21 cellular contexts compared by ENCODE assay signal in genomic region chr2:146246734-146247523, GRCh38.
DNase-seq lines count a peak whose midpoint lies in the region; ATAC-seq and TF ChIP-seq lines count a peak whose summit lies in the region.
"Had no signal": no experiment of that assay in that cellular context is flagged by ENCODE, and none has a peak within 500 bp of the region (broad histone marks: within the 10 kb centered on the region; RNA-seq: fewer than 3 reads in every experiment).

No MANE protein-coding gene starts in this region.

- H3K4me3 ChIP-seq in LNCaP clone FGC (ENCODE audit: low read depth, low read length) (no peak overlapping the region), astrocyte of the cerebellum (ENCODE audit: low read depth, low read length) (no peak overlapping the region)
- H3K4me3 ChIP-seq: suprapubic skin had no signal

- TF ChIP-seq CTCF in LNCaP clone FGC (IDR thresholded peaks at IDR 0.05; ENCODE audit: control insufficient read depth, extremely low read depth, insufficient read depth) (no peak), astrocyte of the cerebellum (IDR thresholded peaks at IDR 0.05; ENCODE audit: low read depth, low read length, missing control alignments) (no peak), progenitor cell of endocrine pancreas (IDR thresholded peaks at IDR 0.05; ENCODE audit: unreplicated experiment) (no peak)
- TF ChIP-seq CTCF in activated CD8-positive, alpha-beta T cell treated with anti-CD3 and anti-CD28 coated beads for 36 hours (IDR thresholded peaks at IDR 0.05): no peak

- no peak overlapping the region for H3K4me3 Mint-ChIP-seq in stimulated activated naive CD8-positive, alpha-beta T cell treated with anti-CD3 and anti-CD28 coated beads, Interleukin-15, amount 100 ng/mL, for 72 hours
- H3K4me3 Mint-ChIP-seq in activated CD8-positive, alpha-beta T cell treated with anti-CD3 and anti-CD28 coated beads for 36 hours: no peak overlapping the region
- H3K4me3 Mint-ChIP-seq in progenitor cell of endocrine pancreas (ENCODE audit: low read depth): no peak overlapping the region
- H3K4me3 Mint-ChIP-seq: activated CD4-positive, alpha-beta memory T cell treated with anti-CD3 and anti-CD28 coated beads for 36 hours; activated naive CD8-positive, alpha-beta T cell; activated T-cell treated with anti-CD3 and anti-CD28 coated beads, Interleukin-2, amount 50 U/mL, for 24 hours; CD4-positive, alpha-beta T cell; T-cell had no signal

- DNase-seq in DMS53 (lab: John Stamatoyannopoulos, UW) (peak; percentile 47), LNCaP clone FGC (ENCODE audit: low read depth) (peak; percentile 49), astrocyte of the cerebellum (ENCODE audit: low read depth) (peak; percentile 27), islet precursor cell (no peak), progenitor cell of endocrine pancreas (ENCODE audit: low spot score, unreplicated experiment) (no peak)
- DNase-seq in stimulated activated naive CD8-positive, alpha-beta T cell treated with anti-CD3 and anti-CD28 coated beads, Interleukin-15, amount 100 ng/mL, for 72 hours: no peak
- no peak for DNase-seq in activated CD8-positive, alpha-beta T cell treated with anti-CD3 and anti-CD28 coated beads for 36 hours
- DNase-seq: ACHN; activated CD4-positive, alpha-beta memory T cell treated with anti-CD3 and anti-CD28 coated beads for 36 hours; activated T-cell treated with anti-CD3 and anti-CD28 coated beads, Interleukin-2, amount 50 U/mL, for 24 hours; CD4-positive, alpha-beta T cell; erythroblast; left ventricle myocardium superior; NK-92 treated with Interleukin-12 subunit alpha and Interleukin-12 subunit beta, amount 100 ng/mL, for 24 hours; nucleus accumbens; stimulated activated CD4-positive, alpha-beta T cell treated with anti-CD3 and anti-CD28 coated beads, Interleukin-4, amount 100 ng/mL, for 1 hour; T-cell; WERI-Rb-1 had no signal

- H3K27me3 Mint-ChIP-seq in stimulated activated naive CD8-positive, alpha-beta T cell treated with anti-CD3 and anti-CD28 coated beads, Interleukin-15, amount 100 ng/mL, for 72 hours: no peaks in the 10 kb centered on the region
- H3K27me3 Mint-ChIP-seq in activated CD8-positive, alpha-beta T cell treated with anti-CD3 and anti-CD28 coated beads for 36 hours: no peaks in the 10 kb centered on the region
- no peaks in the 10 kb centered on the region for H3K27me3 Mint-ChIP-seq in progenitor cell of endocrine pancreas
- H3K27me3 Mint-ChIP-seq: activated CD4-positive, alpha-beta memory T cell treated with anti-CD3 and anti-CD28 coated beads for 36 hours; activated naive CD8-positive, alpha-beta T cell; activated T-cell treated with anti-CD3 and anti-CD28 coated beads, Interleukin-2, amount 50 U/mL, for 24 hours; CD4-positive, alpha-beta T cell; T-cell had no signal

- H3K27ac Mint-ChIP-seq in stimulated activated naive CD8-positive, alpha-beta T cell treated with anti-CD3 and anti-CD28 coated beads, Interleukin-15, amount 100 ng/mL, for 72 hours: no peak overlapping the region
- no peak overlapping the region for H3K27ac Mint-ChIP-seq in activated CD8-positive, alpha-beta T cell treated with anti-CD3 and anti-CD28 coated beads for 36 hours
- H3K27ac Mint-ChIP-seq in progenitor cell of endocrine pancreas: no peak overlapping the region
- H3K27ac Mint-ChIP-seq: activated CD4-positive, alpha-beta memory T cell treated with anti-CD3 and anti-CD28 coated beads for 36 hours; activated naive CD8-positive, alpha-beta T cell; activated T-cell treated with anti-CD3 and anti-CD28 coated beads, Interleukin-2, amount 50 U/mL, for 24 hours; CD4-positive, alpha-beta T cell; T-cell had no signal

- H3K36me3 Mint-ChIP-seq in activated CD8-positive, alpha-beta T cell treated with anti-CD3 and anti-CD28 coated beads for 36 hours (ENCODE audit: low read depth): no peaks in the 10 kb centered on the region
- H3K36me3 Mint-ChIP-seq in progenitor cell of endocrine pancreas (ENCODE audit: insufficient read depth): no peaks in the 10 kb centered on the region
- H3K36me3 Mint-ChIP-seq: activated CD4-positive, alpha-beta memory T cell treated with anti-CD3 and anti-CD28 coated beads for 36 hours; activated naive CD8-positive, alpha-beta T cell; T-cell had no signal

- intact Hi-C loops in activated CD8-positive, alpha-beta T cell treated with anti-CD3 and anti-CD28 coated beads for 36 hours (cut with micrococcal nuclease): no loop called here

- ATAC-seq in GM19463 (IDR thresholded peaks at IDR 0.05; ENCODE audit: unreplicated experiment): peak; percentile 9
- no peak for ATAC-seq in stimulated activated naive CD8-positive, alpha-beta T cell treated with anti-CD3 and anti-CD28 coated beads, Interleukin-15, amount 100 ng/mL, for 72 hours
- no peak for ATAC-seq in activated CD8-positive, alpha-beta T cell treated with anti-CD3 and anti-CD28 coated beads for 36 hours
- ATAC-seq: left ventricle myocardium superior, T-cell had no signal

- CTCF ChIA-PET in activated CD8-positive, alpha-beta T cell treated with anti-CD3 and anti-CD28 coated beads for 36 hours (lab: Charles Lee): no interaction called here

- peaks cover 11 to 18% of the 10 kb centered on the region in 2 donors for H3K9me3 Mint-ChIP-seq in stimulated activated naive CD8-positive, alpha-beta T cell treated with anti-CD3 and anti-CD28 coated beads, Interleukin-15, amount 100 ng/mL, for 72 hours
- peaks cover 3% of the 10 kb centered on the region for H3K9me3 Mint-ChIP-seq in activated CD8-positive, alpha-beta T cell treated with anti-CD3 and anti-CD28 coated beads for 36 hours
- no peaks in the 10 kb centered on the region for H3K9me3 Mint-ChIP-seq in progenitor cell of endocrine pancreas (ENCODE audit: low read depth)
- H3K9me3 Mint-ChIP-seq: activated CD4-positive, alpha-beta memory T cell treated with anti-CD3 and anti-CD28 coated beads for 36 hours; activated T-cell treated with anti-CD3 and anti-CD28 coated beads, Interleukin-2, amount 50 U/mL, for 24 hours; CD4-positive, alpha-beta T cell had no signal

- H3K4me1 Mint-ChIP-seq in stimulated activated naive CD8-positive, alpha-beta T cell treated with anti-CD3 and anti-CD28 coated beads, Interleukin-15, amount 100 ng/mL, for 72 hours: no peaks in the 10 kb centered on the region
- no peaks in the 10 kb centered on the region for H3K4me1 Mint-ChIP-seq in activated CD8-positive, alpha-beta T cell treated with anti-CD3 and anti-CD28 coated beads for 36 hours (ENCODE audit: low read depth)
- H3K4me1 Mint-ChIP-seq in progenitor cell of endocrine pancreas (ENCODE audit: low read depth): peaks cover 11% of the 10 kb centered on the region
- H3K4me1 Mint-ChIP-seq: T-cell had no signal

- in situ Hi-C loops in astrocyte of the cerebellum (cut with HindIII; ENCODE audit: low sequenced_read_pairs): no loop called here

- POLR2A ChIA-PET in activated CD8-positive, alpha-beta T cell treated with anti-CD3 and anti-CD28 coated beads for 36 hours (lab: Charles Lee): no interaction called here

Comparison
In these comparisons a context has a peak if more than half of its experiments do, and no peak if none do; other contexts are left out.
1. DNase-seq: peak in DMS53 (single experiment), LNCaP clone FGC (single experiment) and astrocyte of the cerebellum (single experiment); none in stimulated activated naive CD8-positive, alpha-beta T cell treated with anti-CD3 and anti-CD28 coated beads, Interleukin-15, amount 100 ng/mL, for 72 hours (0 of 2), islet precursor cell (single experiment), activated CD8-positive, alpha-beta T cell treated with anti-CD3 and anti-CD28 coated beads for 36 hours (single experiment) and progenitor cell of endocrine pancreas (single experiment).